Comparison of ENCODE assay signal across 8 cellular contexts in the genomic region with DNA sequence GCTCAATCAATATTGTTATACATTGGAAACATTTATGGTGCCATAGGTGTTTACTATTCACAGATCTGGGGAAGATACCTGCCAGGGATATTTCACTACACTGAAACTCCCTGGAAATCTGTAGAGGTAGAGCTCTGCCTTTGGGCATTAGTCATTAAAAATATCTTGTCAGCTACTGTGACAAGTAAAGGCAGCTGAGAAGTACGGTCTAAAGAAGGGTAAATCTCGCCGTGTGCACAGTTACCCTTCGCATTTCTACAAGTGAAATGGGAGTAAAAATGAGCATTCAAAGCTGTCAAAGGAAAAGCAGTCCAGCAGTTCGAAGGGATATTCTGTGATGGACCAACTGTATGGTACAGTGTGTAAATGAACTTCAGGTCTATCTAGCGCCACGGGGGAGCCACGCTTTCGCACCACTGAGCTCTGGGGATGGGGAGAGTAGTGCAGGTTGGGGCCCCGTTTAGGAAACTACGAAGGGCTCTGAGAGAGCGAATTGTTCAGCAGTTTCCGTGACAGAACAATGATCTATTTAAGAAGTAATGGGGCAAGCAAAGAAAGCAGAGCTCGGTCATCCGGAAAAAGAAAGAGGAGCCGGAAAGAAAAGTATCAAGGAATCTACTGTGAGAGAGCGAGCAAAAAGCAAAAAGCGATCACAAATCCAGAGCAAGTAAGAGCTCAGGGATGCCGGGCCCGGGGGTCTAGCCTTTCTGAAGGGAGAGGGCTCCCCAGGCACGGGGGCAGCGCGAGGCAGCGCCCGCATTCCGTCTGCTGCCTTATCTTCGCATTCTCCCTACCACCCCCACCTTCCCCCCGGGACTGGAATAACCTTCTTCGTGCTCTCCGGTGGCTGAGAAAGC. TPM values are rescaled to one million over a fixed set of nuclear protein-coding genes. Genes with fewer than 3 reads are reported as not detected.
DNase-seq lines count a peak whose midpoint lies in the region; ATAC-seq and TF ChIP-seq lines count a peak whose summit lies in the region.

No MANE protein-coding gene starts in this region.

- DNase-seq in A172 (ENCODE audit: low spot score) (peak; percentile 10), MM.1S (peak; percentile 50), epithelial cell of esophagus (ENCODE audit: low read depth) (peak; percentile 21)
- peak; percentile 62 for DNase-seq in activated CD8-positive, alpha-beta T cell treated with anti-CD3 and anti-CD28 coated beads, Interleukin-2, amount 10 ng/mL, durations not matched to agents 7 days and 5 days
- DNase-seq in stimulated activated naive CD4-positive, alpha-beta T cell (lab: John Stamatoyannopoulos, UW): peak in 4 of 6 experiments; percentile 36 to 67 (median 58)

- peaks cover 6% of the 10 kb centered on the region; the same call in 1 of the 2 replicates for H3F3A ChIP-seq in MM.1S (ENCODE audit: insufficient read depth, low read length)

- peak overlapping the region; percentile 77 for H3K27ac ChIP-seq in MM.1S (ENCODE audit: low read length)

- peaks cover 41% of the 10 kb centered on the region for H3K79me2 ChIP-seq in MM.1S (ENCODE audit: low read length)

- no peaks in the 10 kb centered on the region for H3K9me2 ChIP-seq in MM.1S (replicated peaks; ENCODE audit: insufficient read depth, low read length)

- peak overlapping the region; percentile 90 for H3K27ac Mint-ChIP-seq in activated CD8-positive, alpha-beta T cell treated with anti-CD3 and anti-CD28 coated beads, Interleukin-2, amount 10 ng/mL, durations not matched to agents 7 days and 5 days

- peaks cover 40% of the 10 kb centered on the region for H3K4me1 Mint-ChIP-seq in activated CD8-positive, alpha-beta T cell treated with anti-CD3 and anti-CD28 coated beads, Interleukin-2, amount 10 ng/mL, durations not matched to agents 7 days and 5 days (ENCODE audit: low read depth)

- no peaks in the 10 kb centered on the region for H3K9me3 Mint-ChIP-seq in activated CD8-positive, alpha-beta T cell treated with anti-CD3 and anti-CD28 coated beads, Interleukin-2, amount 10 ng/mL, durations not matched to agents 7 days and 5 days (ENCODE audit: insufficient read depth)

- TF ChIP-seq CTCF in MM.1S (IDR thresholded peaks at IDR 0.05; ENCODE audit: low read length): no peak
- no peak for TF ChIP-seq CTCF in epithelial cell of esophagus (IDR thresholded peaks at IDR 0.05; ENCODE audit: insufficient read depth, low read depth, low read length, missing control alignments)

- H4K20me1 ChIP-seq in MM.1S (ENCODE audit: insufficient read depth, low read length): no peaks in the 10 kb centered on the region

- H3K27me3 Mint-ChIP-seq in activated CD8-positive, alpha-beta T cell treated with anti-CD3 and anti-CD28 coated beads, Interleukin-2, amount 10 ng/mL, durations not matched to agents 7 days and 5 days (ENCODE audit: low read depth): peaks cover 12% of the 10 kb centered on the region

- H3K9ac ChIP-seq in MM.1S (ENCODE audit: low read length): peak overlapping the region; percentile 75

- H3K4me1 ChIP-seq in MM.1S (ENCODE audit: low read length): peaks cover 28% of the 10 kb centered on the region
- H3K4me1 ChIP-seq in mononuclear cell (ENCODE audit: insufficient read depth, low read length): peaks cover 34% of the 10 kb centered on the region

- H3K36me3 Mint-ChIP-seq in activated CD8-positive, alpha-beta T cell treated with anti-CD3 and anti-CD28 coated beads, Interleukin-2, amount 10 ng/mL, durations not matched to agents 7 days and 5 days (ENCODE audit: low read depth): peaks cover 11% of the 10 kb centered on the region

- peak overlapping the region; percentile 92 for H3K4me3 Mint-ChIP-seq in activated CD8-positive, alpha-beta T cell treated with anti-CD3 and anti-CD28 coated beads, Interleukin-2, amount 10 ng/mL, durations not matched to agents 7 days and 5 days

- CTCF ChIA-PET in activated CD8-positive, alpha-beta T cell treated with anti-CD3 and anti-CD28 coated beads, Interleukin-2, amount 10 ng/mL, durations not matched to agents 7 days and 5 days (lab: Charles Lee): interaction anchor here (0.7 to 2.3 kb wide), 21 partner anchors 9 to 370 kb away, joined by 3 to 12 read pairs (median 4); no protein-coding TSS in a partner anchor

- H3K9me3 ChIP-seq in MM.1S (replicated peaks; ENCODE audit: insufficient read depth, low read length): no peaks in the 10 kb centered on the region
- no peaks in the 10 kb centered on the region for H3K9me3 ChIP-seq in mononuclear cell (ENCODE audit: low read depth, low read length)

- no peaks in the 10 kb centered on the region for H3K36me3 ChIP-seq in MM.1S (replicated peaks; ENCODE audit: insufficient read depth, low read length)

- no peaks in the 10 kb centered on the region for H3K27me3 ChIP-seq in MM.1S (replicated peaks; ENCODE audit: insufficient read depth, low read length)
- no peaks in the 10 kb centered on the region for H3K27me3 ChIP-seq in mononuclear cell (ENCODE audit: insufficient read depth, low read length)

- H2AFZ ChIP-seq in MM.1S (ENCODE audit: low read length): peak overlapping the region; percentile 96

- ATAC-seq in GM18519 (IDR thresholded peaks at IDR 0.05; ENCODE audit: low FRiP score, unreplicated experiment) (peak; percentile 1), GM19467 (IDR thresholded peaks at IDR 0.05; ENCODE audit: unreplicated experiment) (no peak)
- peak; percentile 31 for ATAC-seq in activated CD8-positive, alpha-beta T cell treated with anti-CD3 and anti-CD28 coated beads, Interleukin-2, amount 10 ng/mL, durations not matched to agents 7 days and 5 days

- H3K4me2 ChIP-seq in MM.1S (ENCODE audit: low read depth, low read length): peak overlapping the region; percentile 70

- POLR2A ChIA-PET in activated CD8-positive, alpha-beta T cell treated with anti-CD3 and anti-CD28 coated beads, Interleukin-2, amount 10 ng/mL, durations not matched to agents 7 days and 5 days (lab: Charles Lee): interaction anchor here (0.6 to 2.2 kb wide), 13 partner anchors 9 to 1680 kb away, joined by 3 to 17 read pairs (median 4); a partner anchor contains a TSS

- H3K4me3 ChIP-seq in MM.1S (ENCODE audit: low read length) (peak overlapping the region; percentile 76), epithelial cell of esophagus (ENCODE audit: low read length) (peak overlapping the region; percentile 88), mononuclear cell (ENCODE audit: low read length) (peak overlapping the region; percentile 84)

RNA-seq across cellular contexts. Expression of a gene that starts 0.6 kb away (rescaled TPM):
- 0.62 and 1.5 TPM in 2 replicates for total RNA-seq in A172 (2014; rRNA removed; shearing (Covaris generic))
- total RNA-seq in activated CD8-positive, alpha-beta T cell treated with anti-CD3 and anti-CD28 coated beads, Interleukin-2, amount 10 ng/mL, durations not matched to agents 7 days and 5 days: under 1 TPM; 0.40 to 0.44 TPM
- under 0.01 TPM for total RNA-seq in mononuclear cell

RNA-seq across cellular contexts. Expression of a gene that starts 0.9 kb away (rescaled TPM):
- 42.9 and 52.6 TPM in 2 replicates for total RNA-seq in A172 (2014; rRNA removed; shearing (Covaris generic))
- total RNA-seq in activated CD8-positive, alpha-beta T cell treated with anti-CD3 and anti-CD28 coated beads, Interleukin-2, amount 10 ng/mL, durations not matched to agents 7 days and 5 days: 10 to 100 TPM; 20.3 to 20.5 TPM
- total RNA-seq in mononuclear cell: 3.5 TPM

Comparison
In these comparisons a context has a peak if more than half of its experiments do, and no peak if none do; other contexts are left out.
1. DNase-seq: peak in every context shown above with its lines; median percentile 62 in activated CD8-positive, alpha-beta T cell treated with anti-CD3 and anti-CD28 coated beads, Interleukin-2, amount 10 ng/mL, durations not matched to agents 7 days and 5 days; 58 in stimulated activated naive CD4-positive, alpha-beta T cell; 50 in MM.1S; 21 in epithelial cell of esophagus; 10 in A172.